Comparison of ENCODE assay signal across 8 cellular contexts in genomic region chr3:183179550-183179908, GRCh38. TPM values are rescaled to one million over a fixed set of nuclear protein-coding genes. Genes with fewer than 3 reads are reported as not detected.
A peak's percentile ranks its signal among the peaks of the same experiment; 100 is the strongest.
DNase-seq lines count a peak whose midpoint lies in the region; ATAC-seq and TF ChIP-seq lines count a peak whose summit lies in the region.
"Not testable (repeated sequence)": the region's sequence is repeated elsewhere in the genome, so short reads cannot be mapped to it uniquely, and the experiment has no call there.

No MANE protein-coding gene starts in this region.

- peaks cover 42% of the 10 kb centered on the region for H3K27me3 Mint-ChIP-seq in activated T-cell treated with anti-CD3 and anti-CD28 coated beads, Interleukin-2, amount 50 U/mL, for 24 hours
- H3K27me3 Mint-ChIP-seq in central memory CD8-positive, alpha-beta T cell = peaks cover 57% of the 10 kb centered on the region
- H3K27me3 Mint-ChIP-seq in progenitor cell of endocrine pancreas = peaks cover 60% of the 10 kb centered on the region

- WGBS in tibial nerve, 2 donors = 3 to 7% methylated on average over 17 to 18 of the region's 18 CpGs

- ATAC-seq in central memory CD8-positive, alpha-beta T cell (replicated peaks; ENCODE audit: extremely low read depth, poor library complexity, severe bottlenecking) = not testable (repeated sequence)
- ATAC-seq in foreskin keratinocyte = peak; percentile 2

- peak overlapping the region; percentile 65 for H3K9ac ChIP-seq in Karpas-422 (ENCODE audit: low read length)

- H3K4me2 ChIP-seq in Karpas-422 (ENCODE audit: low read depth, low read length, poor library complexity, severe bottlenecking) = peak overlapping the region; percentile 66

- H3K27ac Mint-ChIP-seq in activated T-cell treated with anti-CD3 and anti-CD28 coated beads, Interleukin-2, amount 50 U/mL, for 24 hours; central memory CD8-positive, alpha-beta T cell (ENCODE audit: low read depth): not testable (repeated sequence)
- peak overlapping the region; percentile 45 for H3K27ac Mint-ChIP-seq in progenitor cell of endocrine pancreas

- not testable (repeated sequence) for H3K27me3 ChIP-seq in Karpas-422 (ENCODE audit: low read length)
- H3K27me3 ChIP-seq in foreskin keratinocyte = peaks cover 27% of the 10 kb centered on the region
- H3K27me3 ChIP-seq in tibial nerve = peaks cover 0 to 22% of the 10 kb centered on the region in 2 donors

- not testable (repeated sequence) for H3K9me3 ChIP-seq in Karpas-422 (ENCODE audit: low read length); tibial nerve

- H3K4me1 Mint-ChIP-seq in activated T-cell treated with anti-CD3 and anti-CD28 coated beads, Interleukin-2, amount 50 U/mL, for 24 hours (ENCODE audit: low read depth); central memory CD8-positive, alpha-beta T cell; progenitor cell of endocrine pancreas (ENCODE audit: low read depth): not testable (repeated sequence)

- TF ChIP-seq POLR2A in tibial nerve (IDR thresholded peaks at IDR 0.05) = not testable (repeated sequence)

- H3K4me1 ChIP-seq in Karpas-422 (ENCODE audit: low read length) = peaks cover 77% of the 10 kb centered on the region
- not testable (repeated sequence) for H3K4me1 ChIP-seq in foreskin keratinocyte
- peaks cover 0 to 27% (median 7%) of the 10 kb centered on the region in 4 donors for H3K4me1 ChIP-seq in tibial nerve

- TF ChIP-seq CTCF in foreskin keratinocyte (conservative IDR thresholded peaks at IDR 0.05); progenitor cell of endocrine pancreas (IDR thresholded peaks at IDR 0.05; ENCODE audit: unreplicated experiment); tibial nerve (IDR thresholded peaks at IDR 0.05): not testable (repeated sequence)

- not testable (repeated sequence) for H3K27ac ChIP-seq in Karpas-422 (ENCODE audit: low read length); foreskin keratinocyte
- peak overlapping the region in 3 of 4 donors; percentile 57 to 80 (median 58) for H3K27ac ChIP-seq in tibial nerve

- not testable (repeated sequence) for H3K36me3 ChIP-seq in Karpas-422 (ENCODE audit: insufficient read depth, low read length); tibial nerve

- not testable (repeated sequence) for H4K20me1 ChIP-seq in Karpas-422 (ENCODE audit: insufficient read depth, low read depth, low read length)

- not testable (repeated sequence) for TF ChIP-seq EP300 in tibial nerve (IDR thresholded peaks at IDR 0.05)

- peak overlapping the region; percentile 62 for H3K4me3 ChIP-seq in Karpas-422 (ENCODE audit: low read length)
- H3K4me3 ChIP-seq in tibial nerve = peak overlapping the region; percentile 44 to 70 (median 56)

- H3K4me3 Mint-ChIP-seq in activated T-cell treated with anti-CD3 and anti-CD28 coated beads, Interleukin-2, amount 50 U/mL, for 24 hours = peak overlapping the region; percentile 77
- peak overlapping the region; percentile 64 for H3K4me3 Mint-ChIP-seq in central memory CD8-positive, alpha-beta T cell
- peak overlapping the region; percentile 69 for H3K4me3 Mint-ChIP-seq in progenitor cell of endocrine pancreas (ENCODE audit: low read depth)

- H3K9me2 ChIP-seq in Karpas-422 (replicated peaks; ENCODE audit: insufficient read depth, low read length) = not testable (repeated sequence)

- in situ Hi-C loops in G401 (cut with HindIII; ENCODE audit: low sequenced_read_pairs) = not testable (repeated sequence)

- DNase-seq in G401 (ENCODE audit: low spot score) (peak; percentile 28), medulla oblongata (ENCODE audit: extremely low spot score) (peak; percentile 9)
- DNase-seq in Karpas-422; activated T-cell treated with anti-CD3 and anti-CD28 coated beads, Interleukin-2, amount 50 U/mL, for 24 hours; central memory CD8-positive, alpha-beta T cell (ENCODE audit: low spot score in 2 of 2); foreskin keratinocyte; progenitor cell of endocrine pancreas (ENCODE audit: low spot score, unreplicated experiment); tibial nerve (ENCODE audit: low spot score in 2 of 2): not testable (repeated sequence)

- not testable (repeated sequence) for H3K36me3 Mint-ChIP-seq in activated T-cell treated with anti-CD3 and anti-CD28 coated beads, Interleukin-2, amount 50 U/mL, for 24 hours (ENCODE audit: low read depth); central memory CD8-positive, alpha-beta T cell (ENCODE audit: insufficient read depth); progenitor cell of endocrine pancreas (ENCODE audit: insufficient read depth)

- not testable (repeated sequence) for H3K9me3 Mint-ChIP-seq in activated T-cell treated with anti-CD3 and anti-CD28 coated beads, Interleukin-2, amount 50 U/mL, for 24 hours; central memory CD8-positive, alpha-beta T cell; progenitor cell of endocrine pancreas (ENCODE audit: low read depth)

- not testable (repeated sequence) for H3K79me2 ChIP-seq in Karpas-422 (ENCODE audit: low read length)

- H2AFZ ChIP-seq in Karpas-422 (ENCODE audit: low read length) = not testable (repeated sequence)

RNA-seq across cellular contexts. Expression of gene LAMP3, which starts 17.0 kb away (rescaled TPM):
- total RNA-seq in G401 (2014; rRNA removed; shearing (Covaris generic)) = not detected in 2 replicates
- 44.0 and 102 TPM in 2 replicates for total RNA-seq in Karpas-422 (2014; rRNA removed; shearing (Covaris generic); ENCODE audit: low replicate concordance)
- total RNA-seq in foreskin keratinocyte (3.4 and 4.0 TPM in 2 replicates), progenitor cell of endocrine pancreas (0.17 and 0.47 TPM in 2 replicates), tibial nerve (not detected)
- polyA plus RNA-seq in foreskin keratinocyte = 2.1 and 2.5 TPM in 2 replicates
